Comparison of ENCODE assay signal across 16 cellular contexts in the genomic region with DNA sequence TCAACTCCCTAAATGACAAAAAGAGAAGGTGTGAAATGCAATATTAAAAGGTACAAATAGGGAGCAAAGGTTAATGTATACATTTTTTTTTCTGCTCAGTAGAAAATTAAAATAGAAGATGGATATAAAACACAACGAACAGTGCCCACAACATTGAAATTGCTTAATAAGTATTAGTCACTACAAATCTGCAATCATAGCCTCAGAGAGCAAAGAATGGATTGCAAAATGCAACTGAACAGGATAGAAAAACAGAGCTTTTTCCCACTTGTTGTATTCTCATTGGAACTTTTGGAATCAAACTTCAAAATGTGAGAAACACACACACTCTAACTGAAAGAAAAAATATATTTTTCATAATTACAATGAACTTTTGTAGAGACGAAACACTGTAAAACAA.
A peak's percentile ranks its signal among the peaks of the same experiment; 100 is the strongest.
DNase-seq lines count a peak whose midpoint lies in the region; TF ChIP-seq lines count a peak whose summit lies in the region.
"Had no signal": no experiment of that assay in that cellular context is flagged by ENCODE, and none has a peak within 500 bp of the region (broad histone marks: within the 10 kb centered on the region; RNA-seq: fewer than 3 reads in every experiment).

No MANE protein-coding gene starts in this region.

- no peak for TF ChIP-seq CTCF in MCF 10A (IDR thresholded peaks at IDR 0.05; ENCODE audit: unreplicated experiment)
- TF ChIP-seq CTCF in mammary epithelial cell (conservative IDR thresholded peaks at IDR 0.05 in 1 of 2, IDR thresholded peaks at IDR 0.05 in 1 of 2; ENCODE audit: extremely low read depth in 1 of 2, insufficient read depth in 1 of 2, low read depth in 1 of 2, low read length in 2 of 2): no peak

- no peaks in the 10 kb centered on the region for H3K9me3 Mint-ChIP-seq in MCF 10A (ENCODE audit: unreplicated experiment)

- peaks cover 18% of the 10 kb centered on the region for H3K4me1 Mint-ChIP-seq in MCF 10A (ENCODE audit: insufficient read depth, unreplicated experiment)
- H3K4me1 Mint-ChIP-seq: CD4-positive, CD25-positive, alpha-beta regulatory T cell; CD8-positive, alpha-beta memory T cell had no signal

- in situ Hi-C loops in mammary epithelial cell (cut with MboI; ENCODE audit: low sequenced_read_pairs in 2 of 2): no loop called here

- no peaks in the 10 kb centered on the region for H3K27me3 Mint-ChIP-seq in MCF 10A (ENCODE audit: insufficient read depth, unreplicated experiment)
- H3K27me3 Mint-ChIP-seq: CD4-positive, CD25-positive, alpha-beta regulatory T cell; CD8-positive, alpha-beta memory T cell had no signal

- H3K79me2 ChIP-seq in mammary epithelial cell (ENCODE audit: insufficient read depth, low read length): no peaks in the 10 kb centered on the region

- no peaks in the 10 kb centered on the region for H3K36me3 ChIP-seq in mammary epithelial cell (ENCODE audit: insufficient read depth, low read length)
- H3K36me3 ChIP-seq: BE2C, HAP-1 had no signal

- peaks cover 12% of the 10 kb centered on the region for H3K9me3 ChIP-seq in mammary epithelial cell (replicated peaks; ENCODE audit: insufficient read depth, low read length)
- H3K9me3 ChIP-seq: BE2C, HAP-1 had no signal

- POLR2A ChIA-PET in MCF 10A (lab: Yijun Ruan, JAX): interaction anchor here (0.7 to 1.6 kb wide), 4 partner anchors 9 to 27 kb away, joined by 3 to 4 read pairs (median 4); no protein-coding TSS in a partner anchor

- no peaks in the 10 kb centered on the region for H3K36me3 Mint-ChIP-seq in MCF 10A (ENCODE audit: insufficient read depth, unreplicated experiment)
- H3K36me3 Mint-ChIP-seq: CD4-positive, CD25-positive, alpha-beta regulatory T cell had no signal

- no peak overlapping the region for H2AFZ ChIP-seq in mammary epithelial cell (ENCODE audit: low read depth, low read length)
- H2AFZ ChIP-seq: GM23248 had no signal

- H3K27me3 ChIP-seq in mammary epithelial cell (ENCODE audit: insufficient read depth, low read length): no peaks in the 10 kb centered on the region
- H3K27me3 ChIP-seq: BE2C had no signal

- no peak overlapping the region for H3K27ac ChIP-seq in mammary epithelial cell (ENCODE audit: insufficient read depth, low read depth, low read length)
- H3K27ac ChIP-seq: GM23248 had no signal

- intact Hi-C loops in MCF 10A (cut with micrococcal nuclease): no loop called here
- intact Hi-C loops in mammary epithelial cell (cut with micrococcal nuclease): no loop called here

- DNase-seq in MCF 10A (ENCODE audit: unreplicated experiment): peak; percentile 69
- no peak for DNase-seq in mammary epithelial cell
- DNase-seq in NOMO-1 treated with DMSO at 0.1 percent for 48 hours (lab: John Stamatoyannopoulos, UW; ENCODE audit: unreplicated experiment): peak; percentile 48
- peak; percentile 20 for DNase-seq in amniotic epithelial cell (ENCODE audit: low read depth)
- DNase-seq in NCI-H128 (lab: John Stamatoyannopoulos, UW; ENCODE audit: unreplicated experiment): no peak
- no peak for DNase-seq in NCI-H1436 (lab: John Stamatoyannopoulos, UW)
- no peak for DNase-seq in occipital lobe (lab: John Stamatoyannopoulos, UW)
- DNase-seq: ACHN; BE2C; C1 segment of cervical spinal cord; CD4-positive, CD25-positive, alpha-beta regulatory T cell; CD8-positive, alpha-beta memory T cell; COR-L47; DMS 273 treated with DMSO at 0.1 percent for 48 hours; GM23248 had no signal

- dilution Hi-C loops in mammary epithelial cell (cut with HindIII; ENCODE audit: low sequenced_read_pairs): no loop called here

- BruUV-seq in MCF 10A (replicated peaks; lab: Mats Ljungman, UMichigan) (no TSS peak), mammary epithelial cell (replicated peaks; lab: Mats Ljungman, UMichigan) (no TSS peak)

- H3K27ac Mint-ChIP-seq in MCF 10A (ENCODE audit: low read depth, unreplicated experiment): peak overlapping the region; percentile 77
- H3K27ac Mint-ChIP-seq: CD4-positive, CD25-positive, alpha-beta regulatory T cell; CD8-positive, alpha-beta memory T cell had no signal

- no peaks in the 10 kb centered on the region for H3K4me1 ChIP-seq in mammary epithelial cell (ENCODE audit: insufficient read depth, low read length)
- H3K4me1 ChIP-seq: BE2C, HAP-1 had no signal

- peak overlapping the region; percentile 38 for H3K4me3 Mint-ChIP-seq in MCF 10A (ENCODE audit: unreplicated experiment)
- H3K4me3 Mint-ChIP-seq: CD4-positive, CD25-positive, alpha-beta regulatory T cell; CD8-positive, alpha-beta memory T cell had no signal

- 31% methylated on average over 2 of the region's 2 CpGs for WGBS in mammary epithelial cell (ENCODE audit: low coverage, missing lambda C conversion rate)

- CTCF ChIA-PET in MCF 10A (lab: Yijun Ruan, JAX): interaction anchor here (0.6 to 1.2 kb wide), 5 partner anchors 21 to 887 kb away, joined by 3 to 5 read pairs (median 4); no protein-coding TSS in a partner anchor
- CTCF ChIA-PET in mammary epithelial cell (lab: Charles Lee; ENCODE audit: low non-redundant PET): no interaction called here

- H3K4me2 ChIP-seq in mammary epithelial cell (ENCODE audit: insufficient read depth, low read depth, low read length): no peak overlapping the region

- H3K4me3 ChIP-seq in mammary epithelial cell (replicated peaks in 1 of 3; ENCODE audit: insufficient read depth in 1 of 3, low read depth in 2 of 3, low read length in 3 of 3): no peak overlapping the region
- H3K4me3 ChIP-seq: GM23248, HAP-1 had no signal

- no peak overlapping the region for H3K9ac ChIP-seq in mammary epithelial cell (ENCODE audit: insufficient read depth, low read length)
- H3K9ac ChIP-seq: GM23248 had no signal

- H4K20me1 ChIP-seq in mammary epithelial cell (ENCODE audit: insufficient read depth, low read length): no peaks in the 10 kb centered on the region

Comparison
In these comparisons a context has a peak if more than half of its experiments do, and no peak if none do; other contexts are left out.
1. DNase-seq: peak in MCF 10A (single experiment), NOMO-1 treated with DMSO at 0.1 percent for 48 hours (single experiment) and amniotic epithelial cell (single experiment); none in mammary epithelial cell (single experiment), NCI-H128 (single experiment), NCI-H1436 (single experiment) and occipital lobe (single experiment).